33 cellular contexts compared by ENCODE assay signal in genomic region chr18:74562080-74562725, GRCh38. TPM values are rescaled to one million over a fixed set of nuclear protein-coding genes. Genes with fewer than 3 reads are reported as not detected.
"Had no signal": no experiment of that assay in that cellular context is flagged by ENCODE, and none has a peak within 500 bp of the region (broad histone marks: within the 10 kb centered on the region; RNA-seq: fewer than 3 reads in every experiment).

No MANE protein-coding gene starts in this region.

- H3K9me3 ChIP-seq: esophagus muscularis mucosa, gastroesophageal sphincter, psoas muscle, sigmoid colon, testis had no signal

- DNase-seq: cerebellar nuclear complex; dorsolateral prefrontal cortex; effector CD8-positive, alpha-beta T cell; foreskin keratinocyte; heart right ventricle; hippocampal formation; left cardiac atrium; left lung; mesenchymal stem cell; psoas muscle; right cardiac atrium; sigmoid colon; spleen; stimulated activated CD4-positive, alpha-beta T cell treated with anti-CD3 and anti-CD28 coated beads, Interleukin-4, amount 100 ng/mL, for 4 hours; stimulated activated naive CD8-positive, alpha-beta T cell treated with anti-CD3 and anti-CD28 coated beads, Interleukin-15, Interleukin-2, amounts not matched to agents 100 U/mL and 50 U/mL, for 24 hours; substantia nigra; testis; upper lobe of left lung had no signal

- H3K4me1 Mint-ChIP-seq: neural progenitor cell; stimulated activated memory B cell treated with anti-CD40 and anti-IgM and Interleukin-4, amounts not matched to agents 10 μg/mL and 1 μg/mL and 100 μg/mL, for 72 hours had no signal

- H3K27ac Mint-ChIP-seq: natural killer cell treated with Interleukin-12 subunit alpha and Interleukin-12 subunit beta and Interleukin-15 and Interleukin-18, amount 100 ng/mL, for 72 hours; neural progenitor cell; stimulated activated memory B cell treated with anti-CD40 and anti-IgM and Interleukin-4, amounts not matched to agents 10 μg/mL and 1 μg/mL and 100 μg/mL, for 72 hours had no signal

- H3K36me3 ChIP-seq: esophagus muscularis mucosa, gastroesophageal sphincter, heart right ventricle, left lung, neural progenitor cell, sigmoid colon, spleen, tibial nerve, upper lobe of left lung had no signal

- H3K4me3 ChIP-seq: dorsolateral prefrontal cortex, esophagus muscularis mucosa, gastroesophageal sphincter, heart right ventricle, left lung, neural progenitor cell, psoas muscle, sigmoid colon, spleen, testis, tibial nerve, upper lobe of left lung had no signal

- H3K9ac ChIP-seq: neural progenitor cell, parathyroid adenoma had no signal

- H3K4me3 Mint-ChIP-seq: natural killer cell treated with Interleukin-12 subunit alpha and Interleukin-12 subunit beta and Interleukin-15 and Interleukin-18, amount 100 ng/mL, for 72 hours; neural progenitor cell; stimulated activated memory B cell treated with anti-CD40 and anti-IgM and Interleukin-4, amounts not matched to agents 10 μg/mL and 1 μg/mL and 100 μg/mL, for 72 hours had no signal

- H3K4me2 ChIP-seq: neural progenitor cell had no signal

- H3K4me1 ChIP-seq: esophagus muscularis mucosa, foreskin keratinocyte, gastroesophageal sphincter, left lung, neural progenitor cell, psoas muscle, testis, tibial nerve, upper lobe of left lung had no signal

- H3K79me2 ChIP-seq: parathyroid adenoma had no signal

- H3K27ac ChIP-seq: esophagus muscularis mucosa, foreskin keratinocyte, gastroesophageal sphincter, heart right ventricle, left lung, neural progenitor cell, psoas muscle, sigmoid colon, spleen, testis, tibial nerve, upper lobe of left lung had no signal

- H3K27me3 ChIP-seq: heart right ventricle, left lung, neural progenitor cell, sigmoid colon, testis, tibial nerve, upper lobe of left lung had no signal

- H3K9me3 Mint-ChIP-seq: natural killer cell treated with Interleukin-12 subunit alpha and Interleukin-12 subunit beta and Interleukin-15 and Interleukin-18, amount 100 ng/mL, for 72 hours had no signal

- H3K36me3 Mint-ChIP-seq: neural progenitor cell had no signal

- ATAC-seq: foreskin keratinocyte; gastroesophageal sphincter; heart right ventricle; left cardiac atrium; left lung; psoas muscle; right cardiac atrium; stimulated activated naive CD8-positive, alpha-beta T cell treated with anti-CD3 and anti-CD28 coated beads, Interleukin-15, Interleukin-2, amounts not matched to agents 100 U/mL and 50 U/mL, for 24 hours had no signal

RNA-seq across cellular contexts. Expression of gene CNDP1, which starts 27.9 kb away (rescaled TPM):
- total RNA-seq: endothelial cell of umbilical vein, epithelial cell of proximal tubule, esophagus muscularis mucosa, fibroblast of lung, foreskin keratinocyte, kidney epithelial cell, left cardiac atrium, left lung, lung microvascular endothelial cell, mononuclear cell, osteoblast, psoas muscle, right cardiac atrium, sigmoid colon, skeletal muscle tissue, upper lobe of left lung had no signal
- polyA plus RNA-seq: endothelial cell of umbilical vein, fibroblast of lung, foreskin keratinocyte had no signal
